In genomic region chr18:50878345-50879301, GRCh38 we compare ENCODE assay signal across 8 cellular contexts. TPM values are rescaled to one million over a fixed set of nuclear protein-coding genes. Genes with fewer than 3 reads are reported as not detected.
DNase-seq lines count a peak whose midpoint lies in the region; ATAC-seq, FAIRE-seq and TF ChIP-seq lines count a peak whose summit lies in the region.

ME2 (plus strand) TSS chr18:50879118; CDS start chr18:50895821, 16,703 bp downstream.

- H3K27ac ChIP-seq in small intestine (ENCODE audit: low read depth in 1 of 2, low read length in 1 of 2): peak within 1 kb of the TSS; percentile 93 to 96

- no peaks in the 10 kb centered on the region for H3K36me3 ChIP-seq in bronchial epithelial cell (ENCODE audit: control insufficient read depth, insufficient read depth, low read length)
- H3K36me3 ChIP-seq in small intestine (ENCODE audit: control insufficient read depth in 2 of 2, insufficient read depth in 2 of 2, low read length in 2 of 2): no peaks in the 10 kb centered on the region

- peak; percentile 94 for ATAC-seq in HG03175 (IDR thresholded peaks at IDR 0.05; ENCODE audit: unreplicated experiment)
- peak; percentile 98 for ATAC-seq in WTC11

- no peaks in the 10 kb centered on the region for H3K9me3 ChIP-seq in small intestine (ENCODE audit: control insufficient read depth, low read depth)

- H3K4me1 ChIP-seq in small intestine (ENCODE audit: control insufficient read depth in 2 of 2, insufficient read depth in 1 of 2, low read depth in 1 of 2, low read length in 1 of 2): peaks cover 0 to 2% of the 10 kb centered on the region in 2 donors

- 0 to 1% (median 1%) methylated on average over 57 to 78 of the region's 78 CpGs for WGBS in small intestine, 3 donors

- H3K4me1 Mint-ChIP-seq in WTC11: peaks cover 20% of the 10 kb centered on the region

- peak; percentile 98 for DNase-seq in AG08396 (ENCODE audit: low spot score)
- DNase-seq in NCI-H226: peak; percentile 83
- peak; percentile 90 for DNase-seq in WTC11 (ENCODE audit: low spot score)
- peak; percentile 83 for DNase-seq in bronchial epithelial cell (ENCODE audit: low read depth)
- peak; percentile 96 for DNase-seq in iPS-NIHi11 (ENCODE audit: low spot score)
- DNase-seq in small intestine: peak; percentile 95

- H3K27ac Mint-ChIP-seq in WTC11: peak within 1 kb of the TSS; percentile 94

- no peaks in the 10 kb centered on the region for H3K27me3 Mint-ChIP-seq in WTC11 (ENCODE audit: low read depth)

- in situ Hi-C loops in GM18951 (cut with MboI; ENCODE audit: low sequenced_read_pairs, unreplicated experiment): no loop called here

- peak within 1 kb of the TSS; percentile 89 for H3K4me3 Mint-ChIP-seq in WTC11

- FAIRE-seq in bronchial epithelial cell (lab: Jason Lieb, UNC) (no peak), small intestine (lab: Jason Lieb, UNC) (no peak)

- H3K27me3 ChIP-seq in bronchial epithelial cell (ENCODE audit: control insufficient read depth, insufficient read depth, low read length): no peaks in the 10 kb centered on the region
- H3K27me3 ChIP-seq in small intestine (ENCODE audit: control insufficient read depth in 2 of 2, insufficient read depth in 2 of 2, low read length in 2 of 2): no peaks in the 10 kb centered on the region

- TF ChIP-seq CTCF in WTC11 (IDR thresholded peaks at IDR 0.05): no peak
- TF ChIP-seq CTCF in bronchial epithelial cell (IDR thresholded peaks at IDR 0.05; ENCODE audit: insufficient read depth, low read length, severe bottlenecking): no peak

- no peaks in the 10 kb centered on the region for H3K9me3 Mint-ChIP-seq in WTC11

- TF ChIP-seq POLR2A in GM18951 (IDR thresholded peaks at IDR 0.05; ENCODE audit: extremely low read depth, insufficient read depth, insufficient read length): peak; percentile 92

- H3K36me3 Mint-ChIP-seq in WTC11: 0 out of 2 replicates have a peak, but pooled peaks cover 3% of the 10 kb centered on the region

- H3K4me3 ChIP-seq in bronchial epithelial cell (ENCODE audit: low read depth, low read length): peak within 1 kb of the TSS; percentile 81
- peak within 1 kb of the TSS; percentile 90 to 97 for H3K4me3 ChIP-seq in small intestine (ENCODE audit: low read depth in 1 of 2, low read length in 2 of 2)

- CTCF ChIA-PET in WTC11 (lab: Charles Lee): interaction anchor here (1.0 to 1.6 kb wide), 6 partner anchors 12 to 173 kb away, joined by 3 to 6 read pairs (median 4); partner anchors contain the start of gene SMAD4

- POLR2A ChIA-PET in WTC11 (lab: Charles Lee): interaction anchor here (0.5 to 1.9 kb wide), 10 partner anchors 9 to 287 kb away, joined by 3 to 12 read pairs (median 5); partner anchors contain the start of genes ELAC1 and SMAD4

TF ChIP-seq in WTC11, 78 proteins besides CTCF, POLR2A, EP300 and RAD21 (continues in another document):
- TF ChIP-seq CBFB (CRISPR knock-in tag; IDR thresholded peaks at IDR 0.05; ENCODE audit: low read depth): peak; percentile 78; the same call in 1 of the 2 replicates
- TF ChIP-seq RELA (CRISPR knock-in tag; IDR thresholded peaks at IDR 0.05; ENCODE audit: borderline replicate concordance): peak; percentile 32; the same call in 1 of the 2 replicates
- TF ChIP-seq NR1H2 (CRISPR knock-in tag; IDR thresholded peaks at IDR 0.05): no peak
- peak; percentile 54; the same call in 1 of the 2 replicates for TF ChIP-seq USF2 (CRISPR knock-in tag; IDR thresholded peaks at IDR 0.05)
- no peak for TF ChIP-seq PRDM15 (CRISPR knock-in tag; IDR thresholded peaks at IDR 0.05)
- no peak for TF ChIP-seq SOX15 (CRISPR knock-in tag; IDR thresholded peaks at IDR 0.05)
- peak; percentile 46; the same call in 1 of the 2 replicates for TF ChIP-seq ETV6 (CRISPR knock-in tag; IDR thresholded peaks at IDR 0.05)
- no peak for TF ChIP-seq ZNF121 (CRISPR knock-in tag; IDR thresholded peaks at IDR 0.05)
- peak; percentile 88 for TF ChIP-seq TP53 (CRISPR knock-in tag; IDR thresholded peaks at IDR 0.05)
- 0 out of 2 replicates have a peak, but pooled peaks have one; percentile 66 for TF ChIP-seq NR3C1 (CRISPR knock-in tag; conservative IDR thresholded peaks at IDR 0.05; ENCODE audit: low read depth)
- peak; percentile 72; the same call in 1 of the 2 replicates for TF ChIP-seq ZNF138 (CRISPR knock-in tag; conservative IDR thresholded peaks at IDR 0.05)
- no peak for TF ChIP-seq ZMAT4 (CRISPR knock-in tag; IDR thresholded peaks at IDR 0.05)
- TF ChIP-seq HMGA2 (CRISPR knock-in tag; IDR thresholded peaks at IDR 0.05): peak; percentile 33; the same call in 1 of the 2 replicates
- TF ChIP-seq ESRRA (CRISPR knock-in tag; IDR thresholded peaks at IDR 0.05; ENCODE audit: borderline replicate concordance): no peak
- no peak for TF ChIP-seq JAZF1 (CRISPR knock-in tag; IDR thresholded peaks at IDR 0.05)
- peak; percentile 60; the same call in 1 of the 2 replicates for TF ChIP-seq ZNF219 (CRISPR knock-in tag; IDR thresholded peaks at IDR 0.05; ENCODE audit: borderline replicate concordance)
- TF ChIP-seq SMAD4 (CRISPR knock-in tag; IDR thresholded peaks at IDR 0.05): no peak
- TF ChIP-seq EMX1 (CRISPR knock-in tag; IDR thresholded peaks at IDR 0.05): no peak
- no peak for TF ChIP-seq GRHL2 (CRISPR knock-in tag; IDR thresholded peaks at IDR 0.05; ENCODE audit: insufficient replicate concordance, severe bottlenecking)
- TF ChIP-seq IRF2 (CRISPR knock-in tag; IDR thresholded peaks at IDR 0.05; ENCODE audit: borderline replicate concordance, low read depth): no peak
- TF ChIP-seq AR (CRISPR knock-in tag; IDR thresholded peaks at IDR 0.05): no peak
- TF ChIP-seq SP1 (CRISPR knock-in tag; conservative IDR thresholded peaks at IDR 0.05): peak; percentile 82
- TF ChIP-seq FOXP1 (CRISPR knock-in tag; IDR thresholded peaks at IDR 0.05; ENCODE audit: borderline replicate concordance): peak; percentile 84; the same call in 1 of the 2 replicates
- TF ChIP-seq NFYB (CRISPR knock-in tag; conservative IDR thresholded peaks at IDR 0.05; ENCODE audit: low read depth): peak; percentile 80

RNA-seq across cellular contexts. Expression of gene ME2, which starts in this region (rescaled TPM):
- total RNA-seq in WTC11 (2021): 51.9 to 57.0 TPM (median 53.5 TPM) in 3 replicates
- total RNA-seq in bronchial epithelial cell: 70.7 and 85.0 TPM in 2 replicates
- 100 to 1,000 TPM in 1 of 3 donors, 10 to 100 TPM in 2; 64.6 to 122 (median 72.7) TPM for polyA plus RNA-seq in small intestine

Comparison
In these comparisons a context has a peak if more than half of its experiments do, and no peak if none do; other contexts are left out.
1. Peak in every context shown above with its lines: DNase-seq, ATAC-seq, H3K4me3 ChIP-seq and H3K27ac ChIP-seq.